Comparison of ENCODE assay signal across 18 cellular contexts in genomic region chr5:74054139-74054538, GRCh38.
DNase-seq lines count a peak whose midpoint lies in the region; TF ChIP-seq lines count a peak whose summit lies in the region.
"Had no signal": no experiment of that assay in that cellular context is flagged by ENCODE, and none has a peak within 500 bp of the region (broad histone marks: within the 10 kb centered on the region; RNA-seq: fewer than 3 reads in every experiment).

No MANE protein-coding gene starts in this region.

- H3K9ac ChIP-seq in trophoblast cell (ENCODE audit: low read length): no peak overlapping the region

- no peak overlapping the region for H3K4ac ChIP-seq in trophoblast cell (ENCODE audit: low read depth, low read length)

- H2AFZ ChIP-seq in trophoblast cell (ENCODE audit: insufficient read depth, low read length, poor library complexity): no peak overlapping the region

- no peak overlapping the region for H4K91ac ChIP-seq in trophoblast cell (ENCODE audit: low read depth, low read length)

- peaks cover 0 to 4% of the 10 kb centered on the region in 2 experiments for H3K4me1 ChIP-seq in trophoblast cell (ENCODE audit: control insufficient read depth in 1 of 2, insufficient read depth in 2 of 2, low read length in 2 of 2)
- H3K4me1 ChIP-seq: Caco-2, HAP-1 had no signal

- H3K23ac ChIP-seq in trophoblast cell (ENCODE audit: low read length): no peak overlapping the region

- no peak overlapping the region for H3K27ac Mint-ChIP-seq in Calu3 (ENCODE audit: unreplicated experiment)

- H3K36me3 Mint-ChIP-seq in Calu3 (ENCODE audit: insufficient read depth, unreplicated experiment): no peaks in the 10 kb centered on the region

- no peak overlapping the region for H3K4me3 ChIP-seq in trophoblast cell (ENCODE audit: low read depth, low read length)
- H3K4me3 ChIP-seq: HAP-1 had no signal

- H3K27me3 ChIP-seq in trophoblast cell (ENCODE audit: insufficient read depth, low read length): no peaks in the 10 kb centered on the region

- H2BK120ac ChIP-seq in trophoblast cell (ENCODE audit: insufficient read depth, low read length, poor library complexity): peak overlapping the region; percentile 51

- no peak overlapping the region for H3K4me2 ChIP-seq in trophoblast cell (ENCODE audit: low read length)

- CTCF ChIA-PET in Calu3 (lab: Charles Lee): interaction anchor here (0.6 kb wide), 1 partner anchor 140 kb away, joined by 8 read pairs; no protein-coding TSS in a partner anchor

- no TSS peak for BruUV-seq in Calu3 (replicated peaks; lab: Mats Ljungman, UMichigan)

- H4K8ac ChIP-seq in trophoblast cell (ENCODE audit: low read depth, low read length): no peak overlapping the region

- peak overlapping the region; percentile 58 for H2BK12ac ChIP-seq in trophoblast cell (ENCODE audit: low read length)

- H4K12ac ChIP-seq in trophoblast cell (ENCODE audit: low read depth, low read length): no peak overlapping the region

- no peaks in the 10 kb centered on the region for H3K27me3 Mint-ChIP-seq in Calu3 (ENCODE audit: unreplicated experiment)

- TF ChIP-seq CTCF in Calu3 (IDR thresholded peaks at IDR 0.05; ENCODE audit: unreplicated experiment): no peak

- H2BK5ac ChIP-seq in trophoblast cell (ENCODE audit: low read depth, low read length, poor library complexity): no peak overlapping the region

- WGBS in trophoblast cell (ENCODE audit: extremely low coverage, insufficient coverage, insufficient read length): no CpG with 5 or more reads among the region's 5 CpGs

- peak; percentile 15 for DNase-seq in NCI-H1436 (lab: John Stamatoyannopoulos, UW)
- no peak for DNase-seq in NCI-H1436 treated with DMSO at 0.1 percent for 48 hours (lab: John Stamatoyannopoulos, UW)
- peak; percentile 77 for DNase-seq in NCI-H146 treated with DMSO at 0.1 percent for 48 hours (lab: John Stamatoyannopoulos, UW; ENCODE audit: unreplicated experiment)
- peak; percentile 69 for DNase-seq in NCI-H748 treated with DMSO at 0.1 percent for 48 hours (lab: John Stamatoyannopoulos, UW)
- no peak for DNase-seq in trophoblast cell
- DNase-seq in COLO829 (ENCODE audit: low spot score): no peak
- DNase-seq in SHP77 treated with DMSO at 0.1 percent for 48 hours (lab: John Stamatoyannopoulos, UW): no peak
- no peak for DNase-seq in Calu3
- DNase-seq: Caco-2, DND-41, GDM1, MV-4-11, NCI-H187 treated with DMSO at 0.1 percent for 48 hours, NCI-H446 treated with DMSO at 0.1 percent for 48 hours, T-helper 2 cell had no signal

- H3K14ac ChIP-seq in trophoblast cell (ENCODE audit: low read length): no peak overlapping the region

- peaks cover 8% of the 10 kb centered on the region for H3K4me1 Mint-ChIP-seq in Calu3 (ENCODE audit: low read depth, unreplicated experiment)

- no peak overlapping the region for H3K4me3 Mint-ChIP-seq in Calu3 (ENCODE audit: low read depth, unreplicated experiment)

- H3K36me3 ChIP-seq in trophoblast cell (ENCODE audit: control insufficient read depth in 1 of 2, insufficient read depth in 2 of 2, low read length in 2 of 2): no peaks in the 10 kb centered on the region
- H3K36me3 ChIP-seq: HAP-1 had no signal

- H3K27ac ChIP-seq in trophoblast cell (ENCODE audit: low read depth, low read length): no peak overlapping the region
- H3K27ac ChIP-seq: C4-2B, HL-60 had no signal

- H3K9me3 ChIP-seq in trophoblast cell (ENCODE audit: insufficient read depth, low read depth, low read length): no peaks in the 10 kb centered on the region
- H3K9me3 ChIP-seq: Caco-2, HAP-1 had no signal

- H3K18ac ChIP-seq in trophoblast cell (ENCODE audit: low read length): no peak overlapping the region

- H3K9me3 Mint-ChIP-seq in Calu3 (ENCODE audit: low read depth, unreplicated experiment): no peaks in the 10 kb centered on the region

- H2AK5ac ChIP-seq in trophoblast cell (ENCODE audit: low read length): peak overlapping the region; percentile 37

- H3K79me2 ChIP-seq in trophoblast cell (ENCODE audit: control insufficient read depth, insufficient read depth, low read length, poor library complexity): no peaks in the 10 kb centered on the region

- H3K79me1 ChIP-seq in trophoblast cell (ENCODE audit: low read length): peaks cover 8% of the 10 kb centered on the region

- intact Hi-C loops in Calu3 (cut with micrococcal nuclease; ENCODE audit: unreplicated experiment): loop anchor here (10.0 kb wide), 1 partner anchor 341 kb away; no protein-coding TSS in a partner anchor

Comparison
In these comparisons a context has a peak if more than half of its experiments do, and no peak if none do; other contexts are left out.
1. DNase-seq: peak in NCI-H1436 (single experiment), NCI-H146 treated with DMSO at 0.1 percent for 48 hours (single experiment) and NCI-H748 treated with DMSO at 0.1 percent for 48 hours (single experiment); none in NCI-H1436 treated with DMSO at 0.1 percent for 48 hours (single experiment), trophoblast cell (0 of 2), COLO829 (single experiment), SHP77 treated with DMSO at 0.1 percent for 48 hours (single experiment) and Calu3 (single experiment).